Comparison of ENCODE assay signal across 1 cellular context in the genomic region with DNA sequence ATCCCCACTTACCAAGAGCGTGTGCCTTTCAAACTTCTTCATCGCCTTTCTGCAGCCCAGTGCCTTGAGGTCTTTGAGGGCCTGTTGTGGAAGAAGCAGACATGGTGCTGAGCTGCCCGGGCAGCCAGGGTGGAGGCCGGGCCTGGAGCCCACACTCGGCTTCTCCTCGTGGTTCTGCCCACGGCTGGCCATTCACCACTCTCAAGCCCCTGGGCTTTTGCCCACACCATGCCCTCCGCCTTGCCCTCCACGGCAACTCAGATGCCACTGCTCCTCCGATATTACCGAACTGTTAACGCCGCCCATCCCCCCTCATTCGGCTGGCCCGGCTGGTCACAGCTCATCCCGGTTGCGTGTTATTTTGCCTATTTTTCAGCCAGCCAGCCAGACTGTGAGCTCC.
A peak's percentile ranks its signal among the peaks of the same experiment; 100 is the strongest.
TF ChIP-seq lines count a peak whose summit lies in the region.

No MANE protein-coding gene starts in this region.

TF ChIP-seq in GM12878, 131 proteins besides CTCF, POLR2A, EP300 and RAD21:
- TF ChIP-seq BACH1 (IDR thresholded peaks at IDR 0.05; ENCODE audit: borderline replicate concordance): peak; percentile 43; the same call in 1 of the 2 replicates
- no peak for TF ChIP-seq STAT3 (IDR thresholded peaks at IDR 0.05; ENCODE audit: low read depth, low read length)
- TF ChIP-seq FOXK2 (IDR thresholded peaks at IDR 0.05): no peak
- TF ChIP-seq, protein P1, sequence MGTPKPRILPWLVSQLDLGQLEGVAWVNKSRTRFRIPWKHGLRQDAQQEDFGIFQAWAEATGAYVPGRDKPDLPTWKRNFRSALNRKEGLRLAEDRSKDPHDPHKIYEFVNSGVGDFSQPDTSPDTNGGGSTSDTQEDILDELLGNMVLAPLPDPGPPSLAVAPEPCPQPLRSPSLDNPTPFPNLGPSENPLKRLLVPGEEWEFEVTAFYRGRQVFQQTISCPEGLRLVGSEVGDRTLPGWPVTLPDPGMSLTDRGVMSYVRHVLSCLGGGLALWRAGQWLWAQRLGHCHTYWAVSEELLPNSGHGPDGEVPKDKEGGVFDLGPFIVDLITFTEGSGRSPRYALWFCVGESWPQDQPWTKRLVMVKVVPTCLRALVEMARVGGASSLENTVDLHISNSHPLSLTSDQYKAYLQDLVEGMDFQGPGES (IDR thresholded peaks at IDR 0.05): no peak
- no peak for TF ChIP-seq PAX8 (IDR thresholded peaks at IDR 0.05)
- no peak for TF ChIP-seq BHLHE40 (IDR thresholded peaks at IDR 0.05; ENCODE audit: borderline replicate concordance in 1 of 2, low read depth in 2 of 2, low read length in 1 of 2)
- TF ChIP-seq HDAC2 (IDR thresholded peaks at IDR 0.05): no peak
- TF ChIP-seq NFXL1 (IDR thresholded peaks at IDR 0.05; ENCODE audit: borderline replicate concordance): no peak
- TF ChIP-seq POLR2AphosphoS5 (IDR thresholded peaks at IDR 0.05; ENCODE audit: low read length): peak; percentile 57; the same call in 1 of the 2 replicates
- TF ChIP-seq, protein P2, sequence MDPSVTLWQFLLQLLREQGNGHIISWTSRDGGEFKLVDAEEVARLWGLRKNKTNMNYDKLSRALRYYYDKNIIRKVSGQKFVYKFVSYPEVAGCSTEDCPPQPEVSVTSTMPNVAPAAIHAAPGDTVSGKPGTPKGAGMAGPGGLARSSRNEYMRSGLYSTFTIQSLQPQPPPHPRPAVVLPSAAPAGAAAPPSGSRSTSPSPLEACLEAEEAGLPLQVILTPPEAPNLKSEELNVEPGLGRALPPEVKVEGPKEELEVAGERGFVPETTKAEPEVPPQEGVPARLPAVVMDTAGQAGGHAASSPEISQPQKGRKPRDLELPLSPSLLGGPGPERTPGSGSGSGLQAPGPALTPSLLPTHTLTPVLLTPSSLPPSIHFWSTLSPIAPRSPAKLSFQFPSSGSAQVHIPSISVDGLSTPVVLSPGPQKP (IDR thresholded peaks at IDR 0.05; ENCODE audit: low read depth, low read length): no peak
- no peak for TF ChIP-seq TBL1XR1 (IDR thresholded peaks at IDR 0.05; ENCODE audit: low read depth, low read length)
- TF ChIP-seq CEBPB (IDR thresholded peaks at IDR 0.05; ENCODE audit: borderline replicate concordance in 1 of 2, low read depth in 2 of 2, low read length in 2 of 2): no peak
- TF ChIP-seq, protein P3, sequence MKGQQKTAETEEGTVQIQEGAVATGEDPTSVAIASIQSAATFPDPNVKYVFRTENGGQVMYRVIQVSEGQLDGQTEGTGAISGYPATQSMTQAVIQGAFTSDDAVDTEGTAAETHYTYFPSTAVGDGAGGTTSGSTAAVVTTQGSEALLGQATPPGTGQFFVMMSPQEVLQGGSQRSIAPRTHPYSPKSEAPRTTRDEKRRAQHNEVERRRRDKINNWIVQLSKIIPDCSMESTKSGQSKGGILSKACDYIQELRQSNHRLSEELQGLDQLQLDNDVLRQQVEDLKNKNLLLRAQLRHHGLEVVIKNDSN (IDR thresholded peaks at IDR 0.05; ENCODE audit: borderline replicate concordance, extremely low read length, insufficient read depth, low read depth, low read length): no peak
- no peak for TF ChIP-seq TARDBP (IDR thresholded peaks at IDR 0.05; ENCODE audit: borderline replicate concordance)
- no peak for TF ChIP-seq JUNB (IDR thresholded peaks at IDR 0.05)
- TF ChIP-seq ESRRA (IDR thresholded peaks at IDR 0.05; ENCODE audit: low read length): no peak
TF ChIP-seq in GM12878: peak in this region for 2.
